In genomic region chr4:104166749-104167148, GRCh38 we compare ENCODE assay signal across 17 cellular contexts.
DNase-seq lines count a peak whose midpoint lies in the region; ATAC-seq, FAIRE-seq and TF ChIP-seq lines count a peak whose summit lies in the region.
"Had no signal": no experiment of that assay in that cellular context is flagged by ENCODE, and none has a peak within 500 bp of the region (broad histone marks: within the 10 kb centered on the region; RNA-seq: fewer than 3 reads in every experiment).

No MANE protein-coding gene starts in this region.

- no TSS peak for BruUV-seq in K562 (replicated peaks; lab: Mats Ljungman, UMichigan)

- H3K9me3 Mint-ChIP-seq in activated T-helper 1 cell treated with anti-CD3 and anti-CD28 coated beads, Interleukin-12 subunit alpha, Interleukin-12 subunit beta, Interleukin-2, Interleukin-4 antibody, amounts not matched to agents 30 ng/mL and 10 ng/mL and 1 ng/mL, durations not matched to agents 14 hours and 24 hours and 36 hours, result peaks cover 13% of the 10 kb centered on the region
- peaks cover 5% of the 10 kb centered on the region for H3K9me3 Mint-ChIP-seq in stimulated activated effector memory CD8-positive, alpha-beta T cell treated with anti-CD3 and anti-CD28 coated beads, Interleukin-12 subunit alpha, Interleukin-12 subunit beta, amount 100 ng/mL, for 72 hours
- H3K9me3 Mint-ChIP-seq: H9 had no signal

- H3K4me3 ChIP-seq in K562 (no peak overlapping the region), pancreas (no peak overlapping the region)
- H3K4me3 ChIP-seq: GM12878, GM23248 had no signal

- WGBS in K562 (ENCODE audit: insufficient coverage, low coverage, missing lambda C conversion rate), result 0% methylated on average over 1 of the region's 1 CpG
- WGBS in pancreas, 2 donors, result 25 to 31% methylated on average over 1 of the region's 1 CpG

- no peaks in the 10 kb centered on the region for H3K27me3 Mint-ChIP-seq in activated T-helper 1 cell treated with anti-CD3 and anti-CD28 coated beads, Interleukin-12 subunit alpha, Interleukin-12 subunit beta, Interleukin-2, Interleukin-4 antibody, amounts not matched to agents 30 ng/mL and 10 ng/mL and 1 ng/mL, durations not matched to agents 14 hours and 24 hours and 36 hours (ENCODE audit: insufficient read depth)
- H3K27me3 Mint-ChIP-seq: CD4-positive, alpha-beta memory T cell had no signal

- no peak for TF ChIP-seq RAD21 in K562 (CRISPR knock-in tag; conservative IDR thresholded peaks at IDR 0.05 in 1 of 2, IDR thresholded peaks at IDR 0.05 in 1 of 2)

- no peaks in the 10 kb centered on the region for H3K27me3 ChIP-seq in K562 (ENCODE audit: control insufficient read depth in 2 of 2, insufficient read depth in 2 of 2, low read length in 2 of 2)
- no peaks in the 10 kb centered on the region for H3K27me3 ChIP-seq in pancreas

- no peak for TF ChIP-seq POLR2A in K562 (conservative IDR thresholded peaks at IDR 0.05)

- DNase-seq in K562 (ENCODE audit: extremely low read depth in 1 of 4, low spot score in 3 of 4) (no peak), left lobe of liver (ENCODE audit: low spot score) (no peak), pancreas (no peak), DMS53 (lab: John Stamatoyannopoulos, UW) (no peak)
- no peak for DNase-seq in activated T-helper 1 cell treated with anti-CD3 and anti-CD28 coated beads, Interleukin-12 subunit alpha, Interleukin-12 subunit beta, Interleukin-2, Interleukin-4 antibody, amounts not matched to agents 30 ng/mL and 10 ng/mL and 1 ng/mL, durations not matched to agents 14 hours and 24 hours and 36 hours (ENCODE audit: low spot score)
- DNase-seq in stimulated activated effector memory CD8-positive, alpha-beta T cell treated with anti-CD3 and anti-CD28 coated beads, Interleukin-12 subunit alpha, Interleukin-12 subunit beta, amount 100 ng/mL, for 72 hours (ENCODE audit: low spot score in 2 of 2), result no peak
- DNase-seq: C1 segment of cervical spinal cord; Calu3; CD4-positive, alpha-beta memory T cell; COR-L47; DND-41; GM23248; H9 had no signal

- in situ Hi-C loops in K562 (cut with MboI), result no loop called here

- no peaks in the 10 kb centered on the region for H3K4me1 Mint-ChIP-seq in activated T-helper 1 cell treated with anti-CD3 and anti-CD28 coated beads, Interleukin-12 subunit alpha, Interleukin-12 subunit beta, Interleukin-2, Interleukin-4 antibody, amounts not matched to agents 30 ng/mL and 10 ng/mL and 1 ng/mL, durations not matched to agents 14 hours and 24 hours and 36 hours (ENCODE audit: low read depth)
- H3K4me1 Mint-ChIP-seq in stimulated activated effector memory CD8-positive, alpha-beta T cell treated with anti-CD3 and anti-CD28 coated beads, Interleukin-12 subunit alpha, Interleukin-12 subunit beta, amount 100 ng/mL, for 72 hours, result no peaks in the 10 kb centered on the region
- H3K4me1 Mint-ChIP-seq: CD4-positive, alpha-beta memory T cell; H9 had no signal

- FAIRE-seq in K562 (lab: Jason Lieb, UNC) (no peak), pancreas (lab: Jason Lieb, UNC) (no peak)
- FAIRE-seq: G401.6, GM12878, GM19239 had no signal

- no peaks in the 10 kb centered on the region for H3K79me2 ChIP-seq in K562 (ENCODE audit: control insufficient read depth, insufficient read depth, low read length)

- H3K27ac ChIP-seq in K562 (ENCODE audit: extremely low read depth, low read depth, low read length) (no peak overlapping the region), pancreas (peak overlapping the region in 2 of 4 donors; percentile 0 to 29)
- H3K27ac ChIP-seq: GM23248 had no signal

- H3K4me1 ChIP-seq in K562 (replicated peaks in 1 of 2; ENCODE audit: control insufficient read depth in 2 of 2, insufficient read depth in 2 of 2, low read length in 2 of 2), result no peaks in the 10 kb centered on the region
- H3K4me1 ChIP-seq in pancreas, result peaks cover 0 to 8% (median 8%) of the 10 kb centered on the region in 3 donors

- POLR2A ChIA-PET in K562 (lab: Yijun Ruan, JAX), result no interaction called here

- no peaks in the 10 kb centered on the region for H3K36me3 Mint-ChIP-seq in activated T-helper 1 cell treated with anti-CD3 and anti-CD28 coated beads, Interleukin-12 subunit alpha, Interleukin-12 subunit beta, Interleukin-2, Interleukin-4 antibody, amounts not matched to agents 30 ng/mL and 10 ng/mL and 1 ng/mL, durations not matched to agents 14 hours and 24 hours and 36 hours (ENCODE audit: low read depth)
- no peaks in the 10 kb centered on the region for H3K36me3 Mint-ChIP-seq in stimulated activated effector memory CD8-positive, alpha-beta T cell treated with anti-CD3 and anti-CD28 coated beads, Interleukin-12 subunit alpha, Interleukin-12 subunit beta, amount 100 ng/mL, for 72 hours
- H3K36me3 Mint-ChIP-seq: CD4-positive, alpha-beta memory T cell had no signal

- H3K36me3 ChIP-seq in K562 (ENCODE audit: control insufficient read depth, insufficient read depth, low read length) (no peaks in the 10 kb centered on the region), pancreas (no peaks in the 10 kb centered on the region)

- no peaks in the 10 kb centered on the region for H4K20me1 ChIP-seq in K562 (replicated peaks; ENCODE audit: control insufficient read depth, insufficient read depth, low read length)

- ATAC-seq in K562 (no peak), left lobe of liver (peak; percentile 55), pancreas (peak; percentile 80 to 92 (median 85))
- no peak for ATAC-seq in stimulated activated effector memory CD8-positive, alpha-beta T cell treated with anti-CD3 and anti-CD28 coated beads, Interleukin-12 subunit alpha, Interleukin-12 subunit beta, amount 100 ng/mL, for 72 hours
- ATAC-seq: GM12878, HCT116 had no signal

- H2AFZ ChIP-seq in K562 (ENCODE audit: low read depth, low read length), result no peak overlapping the region
- H2AFZ ChIP-seq: GM23248 had no signal

- no peak for TF ChIP-seq EP300 in K562 (IDR thresholded peaks at IDR 0.05; ENCODE audit: low read length)

- no peak overlapping the region for H3K4me3 Mint-ChIP-seq in activated T-helper 1 cell treated with anti-CD3 and anti-CD28 coated beads, Interleukin-12 subunit alpha, Interleukin-12 subunit beta, Interleukin-2, Interleukin-4 antibody, amounts not matched to agents 30 ng/mL and 10 ng/mL and 1 ng/mL, durations not matched to agents 14 hours and 24 hours and 36 hours
- no peak overlapping the region for H3K4me3 Mint-ChIP-seq in stimulated activated effector memory CD8-positive, alpha-beta T cell treated with anti-CD3 and anti-CD28 coated beads, Interleukin-12 subunit alpha, Interleukin-12 subunit beta, amount 100 ng/mL, for 72 hours
- H3K4me3 Mint-ChIP-seq: CD4-positive, alpha-beta memory T cell; H9 had no signal

- H3K9me3 ChIP-seq in K562 (replicated peaks; ENCODE audit: control insufficient read depth, insufficient read depth, low read depth, low read length) (no peaks in the 10 kb centered on the region; the same call in 1 of the 2 replicates), pancreas (no peaks in the 10 kb centered on the region)

- no peak overlapping the region for H3K4me2 ChIP-seq in K562 (ENCODE audit: insufficient read depth, low read length)

- CTCF ChIA-PET in K562 (lab: Yijun Ruan, JAX; ENCODE audit: low intra/inter-chr PET ratio), result no interaction called here

- TF ChIP-seq CTCF in K562 (IDR thresholded peaks at IDR 0.05 in 2 of 3, conservative IDR thresholded peaks at IDR 0.05 in 1 of 3; ENCODE audit: insufficient read depth in 2 of 3, low read depth in 1 of 3, low read length in 3 of 3) (no peak), pancreas (IDR thresholded peaks at IDR 0.05) (no peak)

- intact Hi-C loops in K562 (cut with micrococcal nuclease) (no loop called here), pancreas (cut with DNase I) (no loop called here)
- intact Hi-C loops in activated T-helper 1 cell treated with anti-CD3 and anti-CD28 coated beads, Interleukin-12 subunit alpha, Interleukin-12 subunit beta, Interleukin-2, Interleukin-4 antibody, amounts not matched to agents 30 ng/mL and 10 ng/mL and 1 ng/mL, durations not matched to agents 14 hours and 24 hours and 36 hours (cut with micrococcal nuclease), result no loop called here

- no peak overlapping the region for H3K27ac Mint-ChIP-seq in activated T-helper 1 cell treated with anti-CD3 and anti-CD28 coated beads, Interleukin-12 subunit alpha, Interleukin-12 subunit beta, Interleukin-2, Interleukin-4 antibody, amounts not matched to agents 30 ng/mL and 10 ng/mL and 1 ng/mL, durations not matched to agents 14 hours and 24 hours and 36 hours
- H3K27ac Mint-ChIP-seq in stimulated activated effector memory CD8-positive, alpha-beta T cell treated with anti-CD3 and anti-CD28 coated beads, Interleukin-12 subunit alpha, Interleukin-12 subunit beta, amount 100 ng/mL, for 72 hours, result no peak overlapping the region
- H3K27ac Mint-ChIP-seq: CD4-positive, alpha-beta memory T cell; H9 had no signal

- H3K9ac ChIP-seq in K562 (ENCODE audit: insufficient read depth in 1 of 2, low read depth in 2 of 2, low read length in 2 of 2), result no peak overlapping the region
- H3K9ac ChIP-seq: GM23248 had no signal

- H3K9me1 ChIP-seq in K562 (ENCODE audit: control insufficient read depth, insufficient read depth, low read length), result no peaks in the 10 kb centered on the region

TF ChIP-seq in K562, 482 proteins besides CTCF, POLR2A, EP300 and RAD21:
- TF ChIP-seq NFIC (IDR thresholded peaks at IDR 0.05) (no peak), ZNF316 (IDR thresholded peaks at IDR 0.05) (peak; percentile 60; the same call in 1 of the 2 replicates), MAFK (IDR thresholded peaks at IDR 0.05; ENCODE audit: low read length) (peak; percentile 17; the same call in 1 of the 2 replicates)

Comparison
In these comparisons a context has a peak if more than half of its experiments do, and no peak if none do; other contexts are left out.
1. ATAC-seq: peak in left lobe of liver (single experiment) and pancreas (4 of 4); none in K562 (single experiment) and stimulated activated effector memory CD8-positive, alpha-beta T cell treated with anti-CD3 and anti-CD28 coated beads, Interleukin-12 subunit alpha, Interleukin-12 subunit beta, amount 100 ng/mL, for 72 hours (single experiment).